1 cellular context compared by ENCODE assay signal in the genomic region with DNA sequence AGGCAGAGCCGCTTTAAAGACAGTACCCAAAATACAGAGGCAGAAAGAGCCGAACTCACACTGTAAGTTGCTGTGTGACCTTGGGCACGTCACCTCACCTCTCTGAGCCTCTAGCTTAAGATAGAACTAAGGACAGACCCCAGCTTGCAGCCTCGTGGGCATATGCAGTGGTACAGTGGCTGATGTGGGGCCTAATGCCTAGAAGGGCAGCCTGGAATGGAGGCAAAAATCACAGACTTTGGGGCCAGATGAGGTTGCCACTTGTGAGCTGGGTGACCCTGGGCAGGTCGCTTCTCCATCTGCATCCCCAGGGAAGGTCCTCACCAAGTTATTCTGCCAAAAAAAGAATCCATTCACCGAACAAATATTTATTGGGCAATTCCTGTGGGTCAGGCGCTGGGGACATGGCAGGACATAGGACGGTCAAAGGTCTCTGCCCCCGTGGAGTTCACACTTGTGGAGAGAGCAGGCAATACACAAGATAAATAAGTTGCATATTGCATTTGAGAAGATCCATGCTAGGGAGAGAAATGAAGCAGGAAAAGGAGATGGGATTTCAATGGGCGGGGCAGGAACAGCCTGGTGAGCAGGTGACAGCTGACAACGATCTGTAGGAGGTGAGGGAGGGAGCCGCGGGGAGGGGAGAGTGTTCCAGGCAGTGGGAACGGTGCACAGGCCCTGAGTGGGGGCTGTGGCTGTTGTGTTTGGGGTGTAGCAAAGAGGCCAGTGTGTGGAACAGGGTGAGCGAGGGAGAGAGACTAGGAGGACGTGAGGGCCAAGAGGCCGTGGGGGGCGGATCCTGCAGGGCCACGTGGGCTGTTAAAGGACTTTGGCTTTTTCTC.
TF ChIP-seq lines count a peak whose summit lies in the region.

No MANE protein-coding gene starts in this region.

TF ChIP-seq in HepG2, 621 proteins besides CTCF, POLR2A, EP300 and RAD21 (continued from another document and continues in another):
- TF ChIP-seq ZSCAN29 (CRISPR knock-in tag; conservative IDR thresholded peaks at IDR 0.05): peak; percentile 46; the same call in 1 of the 2 replicates
- TF ChIP-seq CBFB (CRISPR knock-in tag; IDR thresholded peaks at IDR 0.05): peak; percentile 61
- TF ChIP-seq STAG1 (CRISPR knock-in tag; IDR thresholded peaks at IDR 0.05): no peak; the same call in 1 of the 2 replicates
- TF ChIP-seq, protein P1, sequence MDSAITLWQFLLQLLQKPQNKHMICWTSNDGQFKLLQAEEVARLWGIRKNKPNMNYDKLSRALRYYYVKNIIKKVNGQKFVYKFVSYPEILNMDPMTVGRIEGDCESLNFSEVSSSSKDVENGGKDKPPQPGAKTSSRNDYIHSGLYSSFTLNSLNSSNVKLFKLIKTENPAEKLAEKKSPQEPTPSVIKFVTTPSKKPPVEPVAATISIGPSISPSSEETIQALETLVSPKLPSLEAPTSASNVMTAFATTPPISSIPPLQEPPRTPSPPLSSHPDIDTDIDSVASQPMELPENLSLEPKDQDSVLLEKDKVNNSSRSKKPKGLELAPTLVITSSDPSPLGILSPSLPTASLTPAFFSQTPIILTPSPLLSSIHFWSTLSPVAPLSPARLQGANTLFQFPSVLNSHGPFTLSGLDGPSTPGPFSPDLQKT (CRISPR knock-in tag; IDR thresholded peaks at IDR 0.05; ENCODE audit: borderline replicate concordance): no peak
- peak; percentile 43; the same call in 1 of the 2 replicates for TF ChIP-seq ZBTB20 (CRISPR knock-in tag; IDR thresholded peaks at IDR 0.05; ENCODE audit: borderline replicate concordance, low read depth)
- 0 out of 2 replicates have a peak, but pooled peaks have one; percentile 40 for TF ChIP-seq ZNF720 (CRISPR knock-in tag; IDR thresholded peaks at IDR 0.05)
- peak; percentile 85 for TF ChIP-seq RNF2 (conservative IDR thresholded peaks at IDR 0.05; ENCODE audit: low read depth)
- TF ChIP-seq CBX2 (IDR thresholded peaks at IDR 0.05; ENCODE audit: low read depth, low read length): no peak
- peak; percentile 58; the same call in 1 of the 2 replicates for TF ChIP-seq CBX2 (CRISPR knock-in tag; IDR thresholded peaks at IDR 0.05; ENCODE audit: low read depth)
- TF ChIP-seq BRD4 (CRISPR knock-in tag; IDR thresholded peaks at IDR 0.05): peak; percentile 75
- no peak for TF ChIP-seq ZNF530 (CRISPR knock-in tag; IDR thresholded peaks at IDR 0.05; ENCODE audit: low read depth)
- no peak; the same call in 1 of the 2 replicates for TF ChIP-seq ZNF367 (CRISPR knock-in tag; IDR thresholded peaks at IDR 0.05; ENCODE audit: borderline replicate concordance)
- 0 out of 2 replicates have a peak, but pooled peaks have one; percentile 3 for TF ChIP-seq ZNF670 (CRISPR knock-in tag; IDR thresholded peaks at IDR 0.05; ENCODE audit: borderline replicate concordance)
- TF ChIP-seq, protein P2, sequence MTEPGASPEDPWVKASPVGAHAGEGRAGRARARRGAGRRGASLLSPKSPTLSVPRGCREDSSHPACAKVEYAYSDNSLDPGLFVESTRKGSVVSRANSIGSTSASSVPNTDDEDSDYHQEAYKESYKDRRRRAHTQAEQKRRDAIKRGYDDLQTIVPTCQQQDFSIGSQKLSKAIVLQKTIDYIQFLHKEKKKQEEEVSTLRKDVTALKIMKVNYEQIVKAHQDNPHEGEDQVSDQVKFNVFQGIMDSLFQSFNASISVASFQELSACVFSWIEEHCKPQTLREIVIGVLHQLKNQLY (CRISPR knock-in tag; IDR thresholded peaks at IDR 0.05): peak; percentile 100
- peak; percentile 71 for TF ChIP-seq SPEN (CRISPR knock-in tag; IDR thresholded peaks at IDR 0.05; ENCODE audit: low read depth)
- peak; percentile 72 for TF ChIP-seq ZNF296 (CRISPR knock-in tag; conservative IDR thresholded peaks at IDR 0.05)
- TF ChIP-seq ZNF557 (CRISPR knock-in tag; IDR thresholded peaks at IDR 0.05): peak; percentile 75; the same call in 1 of the 2 replicates
- TF ChIP-seq ZNF816 (CRISPR knock-in tag; IDR thresholded peaks at IDR 0.05; ENCODE audit: borderline replicate concordance): peak; percentile 68; the same call in 1 of the 2 replicates
- peak; percentile 85 for TF ChIP-seq RFXANK (CRISPR knock-in tag; IDR thresholded peaks at IDR 0.05)
- 0 out of 2 replicates have a peak, but pooled peaks have one; percentile 39 for TF ChIP-seq ZFP41 (CRISPR knock-in tag; IDR thresholded peaks at IDR 0.05; ENCODE audit: borderline replicate concordance)
- peak; percentile 87; the same call in 1 of the 2 replicates for TF ChIP-seq SALL2 (CRISPR knock-in tag; IDR thresholded peaks at IDR 0.05)
- TF ChIP-seq, protein P3, sequence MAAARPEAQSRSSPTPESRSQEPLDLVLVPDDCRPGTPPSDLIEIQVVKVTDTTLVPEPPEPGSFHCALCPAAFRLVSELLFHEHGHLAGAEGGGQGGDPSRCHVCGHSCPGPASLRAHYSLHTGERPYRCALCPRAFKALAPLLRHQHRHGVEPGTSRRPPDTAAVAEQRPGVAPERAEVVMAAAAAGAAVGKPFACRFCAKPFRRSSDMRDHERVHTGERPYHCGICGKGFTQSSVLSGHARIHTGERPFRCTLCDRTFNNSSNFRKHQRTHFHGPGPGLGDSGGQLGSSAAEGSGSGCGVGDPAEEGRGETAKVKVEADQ (CRISPR knock-in tag; IDR thresholded peaks at IDR 0.05; ENCODE audit: borderline replicate concordance): peak; percentile 51
- TF ChIP-seq ZNF3 (CRISPR knock-in tag; IDR thresholded peaks at IDR 0.05): peak; percentile 61
- TF ChIP-seq ZBTB38 (CRISPR knock-in tag; IDR thresholded peaks at IDR 0.05): no peak; the same call in 1 of the 2 replicates
- TF ChIP-seq KDM2A (CRISPR knock-in tag; IDR thresholded peaks at IDR 0.05; ENCODE audit: borderline replicate concordance, low read depth): peak; percentile 41; the same call in 1 of the 2 replicates
- peak; percentile 66 for TF ChIP-seq PITX1 (CRISPR knock-in tag; IDR thresholded peaks at IDR 0.05)
- TF ChIP-seq ARHGAP35 (CRISPR knock-in tag; IDR thresholded peaks at IDR 0.05; ENCODE audit: borderline replicate concordance): peak; percentile 23; the same call in 1 of the 2 replicates
- TF ChIP-seq, protein P4, sequence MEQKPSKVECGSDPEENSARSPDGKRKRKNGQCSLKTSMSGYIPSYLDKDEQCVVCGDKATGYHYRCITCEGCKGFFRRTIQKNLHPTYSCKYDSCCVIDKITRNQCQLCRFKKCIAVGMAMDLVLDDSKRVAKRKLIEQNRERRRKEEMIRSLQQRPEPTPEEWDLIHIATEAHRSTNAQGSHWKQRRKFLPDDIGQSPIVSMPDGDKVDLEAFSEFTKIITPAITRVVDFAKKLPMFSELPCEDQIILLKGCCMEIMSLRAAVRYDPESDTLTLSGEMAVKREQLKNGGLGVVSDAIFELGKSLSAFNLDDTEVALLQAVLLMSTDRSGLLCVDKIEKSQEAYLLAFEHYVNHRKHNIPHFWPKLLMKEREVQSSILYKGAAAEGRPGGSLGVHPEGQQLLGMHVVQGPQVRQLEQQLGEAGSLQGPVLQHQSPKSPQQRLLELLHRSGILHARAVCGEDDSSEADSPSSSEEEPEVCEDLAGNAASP (CRISPR knock-in tag; IDR thresholded peaks at IDR 0.05; ENCODE audit: borderline replicate concordance): peak; percentile 98
- TF ChIP-seq ZSCAN21 (CRISPR knock-in tag; IDR thresholded peaks at IDR 0.05; ENCODE audit: borderline replicate concordance): peak; percentile 94
- TF ChIP-seq ZNF747 (CRISPR knock-in tag; IDR thresholded peaks at IDR 0.05; ENCODE audit: borderline replicate concordance): peak; percentile 75
- TF ChIP-seq, protein P5, sequence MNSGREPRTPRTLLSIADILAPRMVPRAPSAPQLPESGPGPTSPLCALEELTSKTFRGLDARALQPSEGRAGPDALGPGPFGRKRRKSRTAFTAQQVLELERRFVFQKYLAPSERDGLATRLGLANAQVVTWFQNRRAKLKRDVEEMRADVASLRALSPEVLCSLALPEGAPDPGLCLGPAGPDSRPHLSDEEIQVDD (CRISPR knock-in tag; IDR thresholded peaks at IDR 0.05; ENCODE audit: borderline replicate concordance): 0 out of 2 replicates have a peak, but pooled peaks have one; percentile 91
- TF ChIP-seq ZNF577 (CRISPR knock-in tag; IDR thresholded peaks at IDR 0.05; ENCODE audit: borderline replicate concordance, low read depth): 0 out of 2 replicates have a peak, but pooled peaks have one; percentile 39
- TF ChIP-seq MAFG (CRISPR knock-in tag; IDR thresholded peaks at IDR 0.05): no peak
- peak; percentile 90; the same call in 1 of the 2 replicates for TF ChIP-seq MIER3 (CRISPR knock-in tag; IDR thresholded peaks at IDR 0.05; ENCODE audit: borderline replicate concordance)
- 0 out of 2 replicates have a peak, but pooled peaks have one; percentile 5 for TF ChIP-seq ZNF569 (CRISPR knock-in tag; IDR thresholded peaks at IDR 0.05; ENCODE audit: borderline replicate concordance)
- TF ChIP-seq, protein P6, sequence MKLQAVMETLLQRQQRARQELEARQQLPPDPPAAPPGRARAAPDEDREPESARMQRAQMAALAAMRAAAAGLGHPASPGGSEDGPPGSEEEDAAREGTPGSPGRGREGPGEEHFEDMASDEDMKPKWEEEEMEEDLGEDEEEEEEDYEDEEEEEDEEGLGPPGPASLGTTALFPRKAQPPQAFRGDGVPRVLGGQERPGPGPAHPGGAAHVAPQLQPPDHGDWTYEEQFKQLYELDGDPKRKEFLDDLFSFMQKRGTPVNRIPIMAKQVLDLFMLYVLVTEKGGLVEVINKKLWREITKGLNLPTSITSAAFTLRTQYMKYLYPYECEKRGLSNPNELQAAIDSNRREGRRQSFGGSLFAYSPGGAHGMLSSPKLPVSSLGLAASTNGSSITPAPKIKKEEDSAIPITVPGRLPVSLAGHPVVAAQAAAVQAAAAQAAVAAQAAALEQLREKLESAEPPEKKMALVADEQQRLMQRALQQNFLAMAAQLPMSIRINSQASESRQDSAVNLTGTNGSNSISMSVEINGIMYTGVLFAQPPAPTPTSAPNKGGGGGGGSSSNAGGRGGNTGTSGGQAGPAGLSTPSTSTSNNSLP (IDR thresholded peaks at IDR 0.05; ENCODE audit: low read depth, low read length): peak; percentile 99
- TF ChIP-seq RAD51 (IDR thresholded peaks at IDR 0.05; ENCODE audit: borderline replicate concordance): peak; percentile 86
- TF ChIP-seq, protein P7, sequence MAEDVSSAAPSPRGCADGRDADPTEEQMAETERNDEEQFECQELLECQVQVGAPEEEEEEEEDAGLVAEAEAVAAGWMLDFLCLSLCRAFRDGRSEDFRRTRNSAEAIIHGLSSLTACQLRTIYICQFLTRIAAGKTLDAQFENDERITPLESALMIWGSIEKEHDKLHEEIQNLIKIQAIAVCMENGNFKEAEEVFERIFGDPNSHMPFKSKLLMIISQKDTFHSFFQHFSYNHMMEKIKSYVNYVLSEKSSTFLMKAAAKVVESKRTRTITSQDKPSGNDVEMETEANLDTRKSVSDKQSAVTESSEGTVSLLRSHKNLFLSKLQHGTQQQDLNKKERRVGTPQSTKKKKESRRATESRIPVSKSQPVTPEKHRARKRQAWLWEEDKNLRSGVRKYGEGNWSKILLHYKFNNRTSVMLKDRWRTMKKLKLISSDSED (CRISPR knock-in tag; IDR thresholded peaks at IDR 0.05): no peak
- TF ChIP-seq ZNF331 (CRISPR knock-in tag; IDR thresholded peaks at IDR 0.05): peak; percentile 67
- TF ChIP-seq, protein P8, sequence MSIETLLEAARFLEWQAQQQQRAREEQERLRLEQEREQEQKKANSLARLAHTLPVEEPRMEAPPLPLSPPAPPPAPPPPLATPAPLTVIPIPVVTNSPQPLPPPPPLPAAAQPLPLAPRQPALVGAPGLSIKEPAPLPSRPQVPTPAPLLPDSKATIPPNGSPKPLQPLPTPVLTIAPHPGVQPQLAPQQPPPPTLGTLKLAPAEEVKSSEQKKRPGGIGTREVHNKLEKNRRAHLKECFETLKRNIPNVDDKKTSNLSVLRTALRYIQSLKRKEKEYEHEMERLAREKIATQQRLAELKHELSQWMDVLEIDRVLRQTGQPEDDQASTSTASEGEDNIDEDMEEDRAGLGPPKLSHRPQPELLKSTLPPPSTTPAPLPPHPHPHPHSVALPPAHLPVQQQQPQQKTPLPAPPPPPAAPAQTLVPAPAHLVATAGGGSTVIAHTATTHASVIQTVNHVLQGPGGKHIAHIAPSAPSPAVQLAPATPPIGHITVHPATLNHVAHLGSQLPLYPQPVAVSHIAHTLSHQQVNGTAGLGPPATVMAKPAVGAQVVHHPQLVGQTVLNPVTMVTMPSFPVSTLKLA (IDR thresholded peaks at IDR 0.05): peak; percentile 87
- TF ChIP-seq, protein P9, sequence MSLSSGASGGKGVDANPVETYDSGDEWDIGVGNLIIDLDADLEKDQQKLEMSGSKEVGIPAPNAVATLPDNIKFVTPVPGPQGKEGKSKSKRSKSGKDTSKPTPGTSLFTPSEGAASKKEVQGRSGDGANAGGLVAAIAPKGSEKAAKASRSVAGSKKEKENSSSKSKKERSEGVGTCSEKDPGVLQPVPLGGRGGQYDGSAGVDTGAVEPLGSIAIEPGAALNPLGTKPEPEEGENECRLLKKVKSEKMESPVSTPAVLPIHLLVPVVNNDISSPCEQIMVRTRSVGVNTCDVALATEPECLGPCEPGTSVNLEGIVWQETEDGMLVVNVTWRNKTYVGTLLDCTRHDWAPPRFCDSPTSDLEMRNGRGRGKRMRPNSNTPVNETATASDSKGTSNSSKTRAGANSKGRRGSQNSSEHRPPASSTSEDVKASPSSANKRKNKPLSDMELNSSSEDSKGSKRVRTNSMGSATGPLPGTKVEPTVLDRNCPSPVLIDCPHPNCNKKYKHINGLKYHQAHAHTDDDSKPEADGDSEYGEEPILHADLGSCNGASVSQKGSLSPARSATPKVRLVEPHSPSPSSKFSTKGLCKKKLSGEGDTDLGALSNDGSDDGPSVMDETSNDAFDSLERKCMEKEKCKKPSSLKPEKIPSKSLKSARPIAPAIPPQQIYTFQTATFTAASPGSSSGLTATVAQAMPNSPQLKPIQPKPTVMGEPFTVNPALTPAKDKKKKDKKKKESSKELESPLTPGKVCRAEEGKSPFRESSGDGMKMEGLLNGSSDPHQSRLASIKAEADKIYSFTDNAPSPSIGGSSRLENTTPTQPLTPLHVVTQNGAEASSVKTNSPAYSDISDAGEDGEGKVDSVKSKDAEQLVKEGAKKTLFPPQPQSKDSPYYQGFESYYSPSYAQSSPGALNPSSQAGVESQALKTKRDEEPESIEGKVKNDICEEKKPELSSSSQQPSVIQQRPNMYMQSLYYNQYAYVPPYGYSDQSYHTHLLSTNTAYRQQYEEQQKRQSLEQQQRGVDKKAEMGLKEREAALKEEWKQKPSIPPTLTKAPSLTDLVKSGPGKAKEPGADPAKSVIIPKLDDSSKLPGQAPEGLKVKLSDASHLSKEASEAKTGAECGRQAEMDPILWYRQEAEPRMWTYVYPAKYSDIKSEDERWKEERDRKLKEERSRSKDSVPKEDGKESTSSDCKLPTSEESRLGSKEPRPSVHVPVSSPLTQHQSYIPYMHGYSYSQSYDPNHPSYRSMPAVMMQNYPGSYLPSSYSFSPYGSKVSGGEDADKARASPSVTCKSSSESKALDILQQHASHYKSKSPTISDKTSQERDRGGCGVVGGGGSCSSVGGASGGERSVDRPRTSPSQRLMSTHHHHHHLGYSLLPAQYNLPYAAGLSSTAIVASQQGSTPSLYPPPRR (CRISPR knock-in tag; IDR thresholded peaks at IDR 0.05; ENCODE audit: borderline replicate concordance): peak; percentile 91
- peak; percentile 61 for TF ChIP-seq SMC3 (IDR thresholded peaks at IDR 0.05; ENCODE audit: low read length)
- no peak for TF ChIP-seq IKZF1 (IDR thresholded peaks at IDR 0.05)
- peak; percentile 94 for TF ChIP-seq ZBTB3 (CRISPR knock-in tag; IDR thresholded peaks at IDR 0.05; ENCODE audit: borderline replicate concordance, low read depth)
- TF ChIP-seq ZNF160 (CRISPR knock-in tag; IDR thresholded peaks at IDR 0.05): peak; percentile 20; the same call in 1 of the 2 replicates
